Comparison of ENCODE assay signal across 14 cellular contexts in the genomic region with DNA sequence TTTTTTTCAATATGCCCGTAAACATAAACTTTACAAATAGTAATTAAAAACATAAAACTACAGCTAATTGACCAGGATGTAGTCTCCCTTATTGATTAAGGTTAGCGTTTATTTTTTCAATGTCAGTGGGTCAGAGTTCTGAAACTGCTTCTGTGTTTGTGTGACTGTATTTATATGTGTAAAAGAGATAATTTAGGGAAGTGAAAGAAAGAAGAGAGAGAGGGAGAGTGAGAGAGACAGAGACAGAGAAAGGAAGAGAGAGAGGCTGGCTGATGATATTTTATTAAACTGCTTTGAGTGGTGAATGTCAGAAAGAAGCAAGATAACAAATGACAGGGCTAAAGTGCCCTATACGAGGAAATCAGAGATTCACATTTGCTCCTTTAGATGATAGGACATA.
DNase-seq lines count a peak whose midpoint lies in the region; ATAC-seq and TF ChIP-seq lines count a peak whose summit lies in the region.
"Had no signal": no experiment of that assay in that cellular context is flagged by ENCODE, and none has a peak within 500 bp of the region (broad histone marks: within the 10 kb centered on the region; RNA-seq: fewer than 3 reads in every experiment).

No MANE protein-coding gene starts in this region.

- no peaks in the 10 kb centered on the region for H3F3A ChIP-seq in SK-N-SH (replicated peaks; ENCODE audit: insufficient read depth)
- H3F3A ChIP-seq in PC-9 (ENCODE audit: insufficient read depth, low read depth): no peaks in the 10 kb centered on the region

- H4K20me1 ChIP-seq in SK-N-SH (ENCODE audit: insufficient read depth): no peaks in the 10 kb centered on the region
- no peaks in the 10 kb centered on the region for H4K20me1 ChIP-seq in PC-9 (ENCODE audit: insufficient read depth)
- H4K20me1 ChIP-seq in hepatocyte (ENCODE audit: insufficient read depth, poor library complexity, severe bottlenecking): no peaks in the 10 kb centered on the region
- H4K20me1 ChIP-seq: BLaER1 treated with 17β-estradiol and CSF1 and Interleukin-3, amounts not matched to agents 10 nM and 100 nM had no signal

- WGBS in SK-N-SH (ENCODE audit: low lambda C conversion rate): 6% methylated on average over 3 of the region's 3 CpGs
- WGBS in hepatocyte (ENCODE audit: low lambda C conversion rate, missing lambda C conversion rate): 74% methylated on average over 3 of the region's 3 CpGs

- no peak for TF ChIP-seq EP300 in SK-N-SH (IDR thresholded peaks at IDR 0.05; ENCODE audit: borderline replicate concordance in 1 of 2, low read depth in 1 of 2, low read length in 1 of 2)

- no peaks in the 10 kb centered on the region for H3K27me3 ChIP-seq in SK-N-SH (ENCODE audit: insufficient read depth)
- no peaks in the 10 kb centered on the region for H3K27me3 ChIP-seq in PC-9 (ENCODE audit: insufficient read depth, low read depth)
- no peaks in the 10 kb centered on the region for H3K27me3 ChIP-seq in hepatocyte
- H3K27me3 ChIP-seq: BLaER1 treated with 17β-estradiol and CSF1 and Interleukin-3, amounts not matched to agents 10 nM and 100 nM had no signal

- H3K79me2 ChIP-seq in SK-N-SH (ENCODE audit: insufficient read depth) (no peaks in the 10 kb centered on the region), PC-9 (ENCODE audit: low read depth) (no peaks in the 10 kb centered on the region), hepatocyte (no peaks in the 10 kb centered on the region)

- BruUV-seq in PC-9 (replicated peaks; lab: Mats Ljungman, UMichigan): no TSS peak

- DNase-seq in SK-N-SH: no peak
- peak; percentile 24 for DNase-seq in NAMALWA (ENCODE audit: low spot score)
- no peak for DNase-seq in PC-9
- no peak for DNase-seq in SHP77 (lab: John Stamatoyannopoulos, UW)
- DNase-seq in NCI-H1417 (lab: John Stamatoyannopoulos, UW): no peak
- DNase-seq in hepatocyte (ENCODE audit: low spot score): no peak
- DNase-seq: 8988T; ACHN; CD4-positive, CD25-positive, alpha-beta regulatory T cell; DMS 273 treated with DMSO at 0.1 percent for 48 hours; GOT3; H9 had no signal

- POLR2A ChIA-PET in SK-N-SH (lab: Yijun Ruan, JAX): no interaction called here
- POLR2A ChIA-PET in PC-9 (lab: Charles Lee; ENCODE audit: unreplicated experiment): no interaction called here

- CTCF ChIA-PET in SK-N-SH (lab: Yijun Ruan, JAX): no interaction called here
- CTCF ChIA-PET in PC-9 (lab: Charles Lee): no interaction called here

- H3K4me1 ChIP-seq in SK-N-SH (ENCODE audit: control insufficient read depth in 1 of 2, insufficient read depth in 2 of 2, low read depth in 1 of 2, low read length in 1 of 2) (no peaks in the 10 kb centered on the region), PC-9 (replicated peaks; ENCODE audit: insufficient read depth) (no peaks in the 10 kb centered on the region), hepatocyte (ENCODE audit: insufficient read depth) (no peaks in the 10 kb centered on the region)

- no peak overlapping the region for H3K4me2 ChIP-seq in SK-N-SH
- no peak overlapping the region for H3K4me2 ChIP-seq in PC-9
- H3K4me2 ChIP-seq in hepatocyte: no peak overlapping the region

- no peak for TF ChIP-seq CTCF in SK-N-SH (IDR thresholded peaks at IDR 0.05)
- TF ChIP-seq CTCF in PC-9 (conservative IDR thresholded peaks at IDR 0.05): no peak
- TF ChIP-seq CTCF in hepatocyte (IDR thresholded peaks at IDR 0.05; ENCODE audit: poor library complexity): no peak

- H3K27ac ChIP-seq in SK-N-SH (ENCODE audit: low read depth in 2 of 2, low read length in 1 of 2) (no peak overlapping the region), PC-9 (no peak overlapping the region), hepatocyte (no peak overlapping the region)
- H3K27ac ChIP-seq: BLaER1 treated with 17β-estradiol and CSF1 and Interleukin-3, amounts not matched to agents 10 nM and 100 nM had no signal

- no peak for ATAC-seq in SK-N-SH treated with all-trans-retinoic acid at 6 μM for 48 hours

- H3K9me3 ChIP-seq in SK-N-SH (no peaks in the 10 kb centered on the region), PC-9 (ENCODE audit: insufficient read depth, low read depth) (no peaks in the 10 kb centered on the region), hepatocyte (ENCODE audit: low read depth) (no peaks in the 10 kb centered on the region)

- H2AFZ ChIP-seq in SK-N-SH (ENCODE audit: low read depth) (peak overlapping the region; percentile 45), PC-9 (peak overlapping the region; percentile 62), hepatocyte (no peak overlapping the region)

- H3K9ac ChIP-seq in SK-N-SH: no peak overlapping the region
- H3K9ac ChIP-seq: BLaER1 treated with 17β-estradiol and CSF1 and Interleukin-3, amounts not matched to agents 10 nM and 100 nM had no signal

- intact Hi-C loops in PC-9 (cut with micrococcal nuclease; ENCODE audit: unreplicated experiment): no loop called here

- no peak for TF ChIP-seq RAD21 in SK-N-SH (IDR thresholded peaks at IDR 0.05; ENCODE audit: low read length)

- no peaks in the 10 kb centered on the region for H3K36me3 ChIP-seq in SK-N-SH (replicated peaks in 1 of 2; ENCODE audit: control insufficient read depth in 1 of 2, insufficient read depth in 2 of 2, low read length in 1 of 2)
- no peaks in the 10 kb centered on the region for H3K36me3 ChIP-seq in PC-9 (ENCODE audit: low read depth)
- no peaks in the 10 kb centered on the region for H3K36me3 ChIP-seq in hepatocyte (replicated peaks; ENCODE audit: insufficient read depth, low read depth)
- H3K36me3 ChIP-seq: BLaER1 treated with 17β-estradiol and CSF1 and Interleukin-3, amounts not matched to agents 10 nM and 100 nM had no signal

- H3K4me3 ChIP-seq in SK-N-SH (ENCODE audit: low read depth in 2 of 2, low read length in 1 of 2) (no peak overlapping the region), PC-9 (no peak overlapping the region), hepatocyte (no peak overlapping the region)
- H3K4me3 ChIP-seq: BLaER1 treated with 17β-estradiol and CSF1 and Interleukin-3, amounts not matched to agents 10 nM and 100 nM had no signal

- no peaks in the 10 kb centered on the region for H3K9me2 ChIP-seq in SK-N-SH
- H3K9me2 ChIP-seq in PC-9 (ENCODE audit: insufficient read depth): no peaks in the 10 kb centered on the region
- no peaks in the 10 kb centered on the region for H3K9me2 ChIP-seq in hepatocyte (replicated peaks; ENCODE audit: insufficient read depth)

TF ChIP-seq in SK-N-SH, 30 proteins besides CTCF, POLR2A, EP300 and RAD21:
- no peak for TF ChIP-seq GATA2 (CRISPR knock-in tag; IDR thresholded peaks at IDR 0.05)

TF ChIP-seq in SK-N-SH treated with all-trans-retinoic acid at 6 μM for 48 hours, 23 proteins besides CTCF, POLR2A, EP300 and RAD21 (continues in another document):
- TF ChIP-seq, protein P1, sequence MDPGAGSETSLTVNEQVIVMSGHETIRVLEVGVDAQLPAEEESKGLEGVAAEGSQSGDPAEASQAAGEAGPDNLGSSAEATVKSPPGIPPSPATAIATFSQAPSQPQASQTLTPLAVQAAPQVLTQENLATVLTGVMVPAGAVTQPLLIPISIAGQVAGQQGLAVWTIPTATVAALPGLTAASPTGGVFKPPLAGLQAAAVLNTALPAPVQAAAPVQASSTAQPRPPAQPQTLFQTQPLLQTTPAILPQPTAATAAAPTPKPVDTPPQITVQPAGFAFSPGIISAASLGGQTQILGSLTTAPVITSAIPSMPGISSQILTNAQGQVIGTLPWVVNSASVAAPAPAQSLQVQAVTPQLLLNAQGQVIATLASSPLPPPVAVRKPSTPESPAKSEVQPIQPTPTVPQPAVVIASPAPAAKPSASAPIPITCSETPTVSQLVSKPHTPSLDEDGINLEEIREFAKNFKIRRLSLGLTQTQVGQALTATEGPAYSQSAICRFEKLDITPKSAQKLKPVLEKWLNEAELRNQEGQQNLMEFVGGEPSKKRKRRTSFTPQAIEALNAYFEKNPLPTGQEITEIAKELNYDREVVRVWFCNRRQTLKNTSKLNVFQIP (CRISPR knock-in tag; IDR thresholded peaks at IDR 0.05; ENCODE audit: borderline replicate concordance, low read depth): no peak
- no peak for TF ChIP-seq RARB (CRISPR knock-in tag; IDR thresholded peaks at IDR 0.05)
- TF ChIP-seq GLIS3 (CRISPR knock-in tag; IDR thresholded peaks at IDR 0.05): no peak
- no peak for TF ChIP-seq ZC3H10 (CRISPR knock-in tag; IDR thresholded peaks at IDR 0.05)
- TF ChIP-seq, protein P2, sequence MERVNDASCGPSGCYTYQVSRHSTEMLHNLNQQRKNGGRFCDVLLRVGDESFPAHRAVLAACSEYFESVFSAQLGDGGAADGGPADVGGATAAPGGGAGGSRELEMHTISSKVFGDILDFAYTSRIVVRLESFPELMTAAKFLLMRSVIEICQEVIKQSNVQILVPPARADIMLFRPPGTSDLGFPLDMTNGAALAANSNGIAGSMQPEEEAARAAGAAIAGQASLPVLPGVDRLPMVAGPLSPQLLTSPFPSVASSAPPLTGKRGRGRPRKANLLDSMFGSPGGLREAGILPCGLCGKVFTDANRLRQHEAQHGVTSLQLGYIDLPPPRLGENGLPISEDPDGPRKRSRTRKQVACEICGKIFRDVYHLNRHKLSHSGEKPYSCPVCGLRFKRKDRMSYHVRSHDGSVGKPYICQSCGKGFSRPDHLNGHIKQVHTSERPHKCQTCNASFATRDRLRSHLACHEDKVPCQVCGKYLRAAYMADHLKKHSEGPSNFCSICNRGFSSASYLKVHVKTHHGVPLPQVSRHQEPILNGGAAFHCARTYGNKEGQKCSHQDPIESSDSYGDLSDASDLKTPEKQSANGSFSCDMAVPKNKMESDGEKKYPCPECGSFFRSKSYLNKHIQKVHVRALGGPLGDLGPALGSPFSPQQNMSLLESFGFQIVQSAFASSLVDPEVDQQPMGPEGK (CRISPR knock-in tag; IDR thresholded peaks at IDR 0.05; ENCODE audit: borderline replicate concordance): no peak
- no peak for TF ChIP-seq PPARA (CRISPR knock-in tag; IDR thresholded peaks at IDR 0.05; ENCODE audit: borderline replicate concordance)
- no peak for TF ChIP-seq ISL1 (CRISPR knock-in tag; IDR thresholded peaks at IDR 0.05)
- no peak for TF ChIP-seq TCF4 (CRISPR knock-in tag; IDR thresholded peaks at IDR 0.05; ENCODE audit: borderline replicate concordance)
- TF ChIP-seq, protein P3, sequence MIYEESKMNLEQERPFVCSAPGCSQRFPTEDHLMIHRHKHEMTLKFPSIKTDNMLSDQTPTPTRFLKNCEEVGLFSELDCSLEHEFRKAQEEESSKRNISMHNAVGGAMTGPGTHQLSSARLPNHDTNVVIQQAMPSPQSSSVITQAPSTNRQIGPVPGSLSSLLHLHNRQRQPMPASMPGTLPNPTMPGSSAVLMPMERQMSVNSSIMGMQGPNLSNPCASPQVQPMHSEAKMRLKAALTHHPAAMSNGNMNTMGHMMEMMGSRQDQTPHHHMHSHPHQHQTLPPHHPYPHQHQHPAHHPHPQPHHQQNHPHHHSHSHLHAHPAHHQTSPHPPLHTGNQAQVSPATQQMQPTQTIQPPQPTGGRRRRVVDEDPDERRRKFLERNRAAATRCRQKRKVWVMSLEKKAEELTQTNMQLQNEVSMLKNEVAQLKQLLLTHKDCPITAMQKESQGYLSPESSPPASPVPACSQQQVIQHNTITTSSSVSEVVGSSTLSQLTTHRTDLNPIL (CRISPR knock-in tag; IDR thresholded peaks at IDR 0.05; ENCODE audit: low read depth): no peak
- no peak for TF ChIP-seq ZFP3 (CRISPR knock-in tag; IDR thresholded peaks at IDR 0.05)
- TF ChIP-seq OSR1 (CRISPR knock-in tag; IDR thresholded peaks at IDR 0.05): no peak
- TF ChIP-seq ZNF8 (CRISPR knock-in tag; IDR thresholded peaks at IDR 0.05): no peak
- TF ChIP-seq ESRRG (CRISPR knock-in tag; IDR thresholded peaks at IDR 0.05): no peak
- TF ChIP-seq CSDC2 (CRISPR knock-in tag; IDR thresholded peaks at IDR 0.05): no peak
